Comparison of ENCODE assay signal across 8 cellular contexts in the genomic region with DNA sequence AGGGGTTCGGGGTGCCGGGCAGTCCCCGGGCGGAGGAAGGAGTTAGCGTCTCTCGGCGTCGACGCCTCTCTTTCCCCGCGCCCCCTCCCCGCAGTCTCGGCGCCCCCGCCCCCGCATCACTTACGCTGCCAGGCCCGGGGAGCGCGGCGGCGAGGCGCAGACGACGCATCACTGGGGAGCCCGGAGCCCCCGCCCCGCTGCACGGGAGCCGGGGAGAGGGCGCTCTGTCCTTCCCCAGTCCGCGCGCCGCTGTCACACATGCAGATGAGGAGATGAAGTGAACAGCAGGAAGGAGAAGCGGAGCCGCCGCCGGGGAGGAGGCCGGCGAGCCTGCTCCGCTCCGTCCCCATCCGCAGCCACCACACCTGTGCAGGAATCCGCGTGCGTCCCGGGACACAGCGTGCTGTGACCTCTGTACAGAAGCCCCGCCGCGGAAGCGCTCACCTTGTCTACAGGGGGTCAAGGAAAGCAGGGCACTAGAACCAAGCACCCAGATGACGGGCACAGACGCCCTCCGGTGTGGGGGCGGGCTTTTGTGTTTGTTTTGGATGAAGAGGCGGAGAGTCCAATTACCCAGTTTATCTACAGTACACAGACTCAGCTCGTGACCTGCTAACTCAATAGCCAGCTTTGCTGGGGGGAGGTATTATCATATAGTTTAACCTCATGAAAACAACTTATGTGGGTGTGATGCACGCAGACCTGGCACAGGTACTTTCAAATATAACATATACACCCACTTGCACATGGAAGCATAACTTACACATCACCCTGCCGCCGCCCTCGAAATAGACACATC. TPM values are rescaled to one million over a fixed set of nuclear protein-coding genes. Genes with fewer than 3 reads are reported as not detected.
DNase-seq lines count a peak whose midpoint lies in the region; ATAC-seq, FAIRE-seq and TF ChIP-seq lines count a peak whose summit lies in the region.

No MANE protein-coding gene starts in this region.

- ATAC-seq in HG03442 (IDR thresholded peaks at IDR 0.05; ENCODE audit: unreplicated experiment) = no peak

- H3K4me1 Mint-ChIP-seq in immature natural killer cell = peaks cover 5 to 8% of the 10 kb centered on the region in 2 donors

- peaks cover 0 to 7% (median 0%) of the 10 kb centered on the region in 3 donors for H3K36me3 Mint-ChIP-seq in immature natural killer cell

- in situ Hi-C loops in astrocyte of the cerebellum (cut with HindIII; ENCODE audit: low sequenced_read_pairs) = no loop called here

- H3K36me3 ChIP-seq in H7 (replicated peaks; ENCODE audit: control insufficient read depth, insufficient read depth, low read length) = no peaks in the 10 kb centered on the region

- H3K9me3 Mint-ChIP-seq in immature natural killer cell = no peaks in the 10 kb centered on the region

- no peak for TF ChIP-seq CTCF in astrocyte of the cerebellum (IDR thresholded peaks at IDR 0.05; ENCODE audit: low read depth, low read length, missing control alignments)

- TF ChIP-seq POLR2A in GM12892 (IDR thresholded peaks at IDR 0.05; ENCODE audit: low read depth, low read length) = no peak

- peaks cover 10 to 22% (median 17%) of the 10 kb centered on the region in 3 donors for H3K27me3 Mint-ChIP-seq in immature natural killer cell (ENCODE audit: low read depth in 3 of 3)

- FAIRE-seq in GM12892 (lab: Jason Lieb, UNC) = no peak

- H3K27ac Mint-ChIP-seq in immature natural killer cell = no peak overlapping the region

- DNase-seq in H7 (peak; percentile 82), T follicular helper cell (ENCODE audit: low read depth) (peak; percentile 30), astrocyte of the cerebellum (ENCODE audit: low read depth) (no peak), immature natural killer cell (no peak), GM12892 (ENCODE audit: insufficient read length) (no peak), NCI-H446 treated with DMSO at 0.1 percent for 48 hours (lab: John Stamatoyannopoulos, UW) (no peak)
- DNase-seq in stimulated activated CD4-positive, alpha-beta T cell treated with anti-CD3 and anti-CD28 coated beads, Interleukin-1b, Interleukin-23, amount 100 ng/mL, for 4 hours (ENCODE audit: low read depth in 2 of 2) = peak; percentile 49 to 53

- peak overlapping the region; percentile 19 to 64 (median 59) for H3K4me3 Mint-ChIP-seq in immature natural killer cell

- peak overlapping the region; percentile 68 for H3K4me3 ChIP-seq in H7 (ENCODE audit: insufficient read depth, low read depth, low read length)
- H3K4me3 ChIP-seq in astrocyte of the cerebellum (ENCODE audit: low read depth, low read length) = peak overlapping the region; percentile 15

- peaks cover 36% of the 10 kb centered on the region for H3K27me3 ChIP-seq in H7 (ENCODE audit: control insufficient read depth, insufficient read depth, low read length)

RNA-seq across cellular contexts. Expression of a gene that starts 12.5 kb away (rescaled TPM):
- total RNA-seq in H7 (2014; rRNA removed; shearing (Covaris generic)) = 2.3 and 5.0 TPM in 2 replicates
- not detected for polyA plus RNA-seq in immature natural killer cell
- polyA plus RNA-seq in GM12892 (2012; ENCODE audit: missing spikeins) = not detected

RNA-seq across cellular contexts. Expression of a gene that starts 22.7 kb away (rescaled TPM):
- 9.2 and 9.8 TPM in 2 replicates for total RNA-seq in H7 (2014; rRNA removed; shearing (Covaris generic))
- polyA plus RNA-seq in immature natural killer cell = 10 to 100 TPM in 1 of 3 donors, 1 to 10 TPM in 2; 6.3 to 26.4 (median 6.6) TPM
- 1.4 TPM for polyA plus RNA-seq in GM12892 (2012; ENCODE audit: missing spikeins)

Comparison
In these comparisons a context has a peak if more than half of its experiments do, and no peak if none do; other contexts are left out.
1. DNase-seq: peak in H7 (single experiment), T follicular helper cell (single experiment) and stimulated activated CD4-positive, alpha-beta T cell treated with anti-CD3 and anti-CD28 coated beads, Interleukin-1b, Interleukin-23, amount 100 ng/mL, for 4 hours (2 of 2); none in astrocyte of the cerebellum (single experiment), immature natural killer cell (0 of 3), GM12892 (single experiment) and NCI-H446 treated with DMSO at 0.1 percent for 48 hours (single experiment).